In genomic region chr16:3879887-3880564, GRCh38 we compare ENCODE assay signal across 8 cellular contexts. TPM values are rescaled to one million over a fixed set of nuclear protein-coding genes. Genes with fewer than 3 reads are reported as not detected.
DNase-seq lines count a peak whose midpoint lies in the region; ATAC-seq and TF ChIP-seq lines count a peak whose summit lies in the region.

No MANE protein-coding gene starts in this region.

- TF ChIP-seq EP300 in ovary (IDR thresholded peaks at IDR 0.05) = no peak

- WGBS in ovary, 3 donors = 0 to 2% (median 0%) methylated on average over 13 to 117 of the region's 117 CpGs

- peak overlapping the region; percentile 85 for H3K27ac ChIP-seq in RWPE1
- peak overlapping the region; percentile 88 to 94 for H3K27ac ChIP-seq in ovary

- DNase-seq in ACHN (peak; percentile 71), RWPE1 (ENCODE audit: low spot score) (peak; percentile 47), head of caudate nucleus (peak in 41 of 42 donors; percentile 36 to 89 (median 77)), ovary (peak; percentile 74 to 88 (median 83)), ureter (ENCODE audit: low spot score) (peak; percentile 71)
- DNase-seq in activated naive CD4-positive, alpha-beta T cell treated with Interleukin-2 at 50 U/mL for 16 hours = peak; percentile 75

- H3K4me3 ChIP-seq in ovary = peak overlapping the region; percentile 99

- peaks cover 17% of the 10 kb centered on the region for H3K4me1 ChIP-seq in ovary (ENCODE audit: insufficient read depth)

- POLR2A ChIA-PET in RWPE1 (lab: Yijun Ruan, JAX; ENCODE audit: low non-redundant PET) = no interaction called here

- no peaks in the 10 kb centered on the region for H3K36me3 ChIP-seq in ovary

- H3K9me3 ChIP-seq in ovary = no peaks in the 10 kb centered on the region

- CTCF ChIA-PET in RWPE1 (lab: Yijun Ruan, JAX) = interaction anchor here (0.7 kb wide), 2 partner anchors 57 to 108 kb away, joined by 3 read pairs; no protein-coding TSS in a partner anchor

- intact Hi-C loops in head of caudate nucleus (cut with DNase I) = loop anchor here (5.0 to 10.0 kb wide), 2 partner anchors 115 to 188 kb away; no protein-coding TSS in a partner anchor
- intact Hi-C loops in ovary (cut with DNase I) = loop anchor here (5.0 to 10.0 kb wide), 5 partner anchors 72 to 193 kb away; no protein-coding TSS in a partner anchor

- ATAC-seq in GM18867 (IDR thresholded peaks at IDR 0.05; ENCODE audit: unreplicated experiment) (peak; percentile 51), HG03139 (IDR thresholded peaks at IDR 0.05; ENCODE audit: unreplicated experiment) (peak; percentile 43)

- no peaks in the 10 kb centered on the region for H3K27me3 ChIP-seq in ovary

- in situ Hi-C loops in ACHN (cut with HindIII; ENCODE audit: low pct_ligation_motif_present, low pct_unique_long_range_greater_than_20kb, low sequenced_read_pairs) = no loop called here

- no peak for TF ChIP-seq POLR2A in ovary (IDR thresholded peaks at IDR 0.05)

- peak; percentile 67 for TF ChIP-seq CTCF in RWPE1 (conservative IDR thresholded peaks at IDR 0.05; ENCODE audit: low read depth)
- TF ChIP-seq CTCF in ovary (IDR thresholded peaks at IDR 0.05) = no peak

RNA-seq across cellular contexts. Expression of gene CREBBP, which starts 0.5 kb away (rescaled TPM):
- 10 to 100 TPM; 50.3 to 94.5 (median 78.3) TPM for total RNA-seq in ovary
- polyA plus RNA-seq in ovary = 10 to 100 TPM; 35.6 to 81.5 TPM
- 104 TPM for total RNA-seq in ureter

Comparison
In these comparisons a context has a peak if more than half of its experiments do, and no peak if none do; other contexts are left out.
1. Peak in every context shown above with its lines: DNase-seq, ATAC-seq, H3K4me3 ChIP-seq and H3K27ac ChIP-seq.